Comparison of ENCODE assay signal across 8 cellular contexts in genomic region chr1:20718343-20718882, GRCh38. TPM values are rescaled to one million over a fixed set of nuclear protein-coding genes. Genes with fewer than 3 reads are reported as not detected.
DNase-seq lines count a peak whose midpoint lies in the region; ATAC-seq and TF ChIP-seq lines count a peak whose summit lies in the region.
"Not testable (repeated sequence)": the region's sequence is repeated elsewhere in the genome, so short reads cannot be mapped to it uniquely, and the experiment has no call there.

No MANE protein-coding gene starts in this region.

- intact Hi-C loops in CD4-positive, alpha-beta memory T cell (cut with micrococcal nuclease) = loop anchor here (2.0 kb wide), 1 partner anchor 14 kb away; the partner anchor contains the start of gene SH2D5
- intact Hi-C loops in activated CD4-positive, alpha-beta memory T cell treated with anti-CD3 and anti-CD28 coated beads for 36 hours (cut with micrococcal nuclease) = loop anchor here (10.0 kb wide), 1 partner anchor 456 kb away; the partner anchor contains the start of gene EIF4G3
- intact Hi-C loops in breast epithelium (cut with DNase I; ENCODE audit: low total_unique reads); lower lobe of right lung (cut with DNase I): not testable (repeated sequence)

- H3K4me3 ChIP-seq in CD4-positive, alpha-beta memory T cell (ENCODE audit: low read length in 2 of 2) = not testable (repeated sequence)
- H3K4me3 ChIP-seq in MG63 = peak overlapping the region; percentile 22
- peak overlapping the region; percentile 36 to 74 (median 52) for H3K4me3 ChIP-seq in breast epithelium
- H3K4me3 ChIP-seq in fibroblast of villous mesenchyme (ENCODE audit: low read depth, low read length) = peak overlapping the region; percentile 44
- peak overlapping the region; percentile 51 for H3K4me3 ChIP-seq in lower lobe of right lung
- H3K4me3 ChIP-seq in tibial nerve = peak overlapping the region in 3 of 4 donors; percentile 30 to 60 (median 42)

- not testable (repeated sequence) for H3K27me3 ChIP-seq in CD4-positive, alpha-beta memory T cell (ENCODE audit: insufficient read depth, low read length); MG63
- peaks cover 0 to 20% of the 10 kb centered on the region in 2 donors for H3K27me3 ChIP-seq in breast epithelium
- peaks cover 29% of the 10 kb centered on the region for H3K27me3 ChIP-seq in lower lobe of right lung (ENCODE audit: low read depth)
- peaks cover 0 to 27% of the 10 kb centered on the region in 2 donors for H3K27me3 ChIP-seq in tibial nerve

- TF ChIP-seq EP300 in tibial nerve (IDR thresholded peaks at IDR 0.05) = not testable (repeated sequence)

- ATAC-seq in lower lobe of right lung = not testable (repeated sequence)

- peak overlapping the region; percentile 42 to 85 (median 68) for H3K4me3 Mint-ChIP-seq in CD4-positive, alpha-beta memory T cell
- H3K4me3 Mint-ChIP-seq in activated CD4-positive, alpha-beta memory T cell treated with anti-CD3 and anti-CD28 coated beads for 36 hours = peak overlapping the region; percentile 29
- peak overlapping the region; percentile 73 for H3K4me3 Mint-ChIP-seq in progenitor cell of endocrine pancreas (ENCODE audit: low read depth)

- 65 to 66% methylated on average over 17 of the region's 17 CpGs for WGBS in tibial nerve, 2 donors

- TF ChIP-seq CTCF in breast epithelium (IDR thresholded peaks at IDR 0.05); fibroblast of villous mesenchyme (IDR thresholded peaks at IDR 0.05; ENCODE audit: insufficient read depth, low read depth, low read length); lower lobe of right lung (IDR thresholded peaks at IDR 0.05); progenitor cell of endocrine pancreas (IDR thresholded peaks at IDR 0.05; ENCODE audit: unreplicated experiment); tibial nerve (IDR thresholded peaks at IDR 0.05): not testable (repeated sequence)

- H3K36me3 Mint-ChIP-seq in CD4-positive, alpha-beta memory T cell; activated CD4-positive, alpha-beta memory T cell treated with anti-CD3 and anti-CD28 coated beads for 36 hours; progenitor cell of endocrine pancreas (ENCODE audit: insufficient read depth): not testable (repeated sequence)

- TF ChIP-seq POLR2A in breast epithelium (IDR thresholded peaks at IDR 0.05); tibial nerve (IDR thresholded peaks at IDR 0.05): not testable (repeated sequence)

- H3K9me3 ChIP-seq in CD4-positive, alpha-beta memory T cell (ENCODE audit: control insufficient read depth in 1 of 2, low read length in 2 of 2); MG63; breast epithelium; lower lobe of right lung; tibial nerve: not testable (repeated sequence)

- H3K27ac ChIP-seq in CD4-positive, alpha-beta memory T cell (ENCODE audit: low read depth, low read length); breast epithelium; lower lobe of right lung: not testable (repeated sequence)
- H3K27ac ChIP-seq in tibial nerve = peak overlapping the region in 1 of 4 donors; percentile 73

- H3K27me3 Mint-ChIP-seq in CD4-positive, alpha-beta memory T cell = peaks cover 9 to 13% of the 10 kb centered on the region in 2 donors
- peaks cover 22% of the 10 kb centered on the region for H3K27me3 Mint-ChIP-seq in activated CD4-positive, alpha-beta memory T cell treated with anti-CD3 and anti-CD28 coated beads for 36 hours
- H3K27me3 Mint-ChIP-seq in progenitor cell of endocrine pancreas = peaks cover 44% of the 10 kb centered on the region

- DNase-seq in CD4-positive, alpha-beta memory T cell; MG63; activated CD4-positive, alpha-beta memory T cell treated with anti-CD3 and anti-CD28 coated beads for 36 hours; fibroblast of villous mesenchyme (ENCODE audit: low read depth); progenitor cell of endocrine pancreas (ENCODE audit: low spot score, unreplicated experiment); tibial nerve (ENCODE audit: low spot score in 2 of 2): not testable (repeated sequence)
- DNase-seq in breast epithelium (ENCODE audit: low spot score in 2 of 2) (peak in 1 of 2 donors; percentile 45), lower lobe of right lung (peak; percentile 11)

- not testable (repeated sequence) for H3K9me3 Mint-ChIP-seq in CD4-positive, alpha-beta memory T cell; activated CD4-positive, alpha-beta memory T cell treated with anti-CD3 and anti-CD28 coated beads for 36 hours; progenitor cell of endocrine pancreas (ENCODE audit: low read depth)

- not testable (repeated sequence) for H3K4me1 ChIP-seq in CD4-positive, alpha-beta memory T cell (ENCODE audit: insufficient read depth, low read length); breast epithelium; lower lobe of right lung
- H3K4me1 ChIP-seq in tibial nerve = peaks cover 0 to 11% (median 4%) of the 10 kb centered on the region in 4 donors

- not testable (repeated sequence) for H3K4me1 Mint-ChIP-seq in CD4-positive, alpha-beta memory T cell; activated CD4-positive, alpha-beta memory T cell treated with anti-CD3 and anti-CD28 coated beads for 36 hours (ENCODE audit: low read depth); progenitor cell of endocrine pancreas (ENCODE audit: low read depth)

- CTCF ChIA-PET in CD4-positive, alpha-beta memory T cell (lab: Charles Lee; ENCODE audit: partially characterized antibody) = interaction anchor here (1.0 to 2.2 kb wide), 2 partner anchors 9 to 57 kb away, joined by 3 to 8 read pairs; partner anchors contain the start of gene DDOST
- CTCF ChIA-PET in activated CD4-positive, alpha-beta memory T cell treated with anti-CD3 and anti-CD28 coated beads for 36 hours (lab: Charles Lee) = interaction anchor here (0.8 to 1.7 kb wide), 4 partner anchors 22 to 477 kb away, joined by 3 to 6 read pairs (median 3); no protein-coding TSS in a partner anchor

- POLR2A ChIA-PET in CD4-positive, alpha-beta memory T cell (lab: Charles Lee; ENCODE audit: partially characterized antibody) = interaction anchor here (0.9 to 2.2 kb wide), 4 partner anchors 12 to 69 kb away, joined by 4 to 9 read pairs (median 6); partner anchors contain the start of genes HP1BP3 and SH2D5
- POLR2A ChIA-PET in activated CD4-positive, alpha-beta memory T cell treated with anti-CD3 and anti-CD28 coated beads for 36 hours (lab: Charles Lee) = not testable (repeated sequence)

- H3K27ac Mint-ChIP-seq in CD4-positive, alpha-beta memory T cell = peak overlapping the region in 6 of 7 donors; percentile 43 to 87 (median 69)
- H3K27ac Mint-ChIP-seq in activated CD4-positive, alpha-beta memory T cell treated with anti-CD3 and anti-CD28 coated beads for 36 hours = not testable (repeated sequence)
- H3K27ac Mint-ChIP-seq in progenitor cell of endocrine pancreas = peak overlapping the region; percentile 69

- not testable (repeated sequence) for H3K36me3 ChIP-seq in CD4-positive, alpha-beta memory T cell (ENCODE audit: insufficient read depth, low read length); MG63; breast epithelium; lower lobe of right lung; tibial nerve

RNA-seq across cellular contexts. Expression of gene KIF17, which starts 0.6 kb away (rescaled TPM):
- total RNA-seq in CD4-positive, alpha-beta memory T cell = not detected
- polyA plus RNA-seq in CD4-positive, alpha-beta memory T cell = not detected
- total RNA-seq in MG63 (2014; rRNA removed; shearing (Covaris generic); ENCODE audit: low replicate concordance) = 0.03 TPM in 1 of 2 replicates, not detected in the other
- total RNA-seq in activated CD4-positive, alpha-beta memory T cell treated with anti-CD3 and anti-CD28 coated beads for 36 hours = not detected
- total RNA-seq in breast epithelium = 1 to 10 TPM; 1.8 to 3.5 (median 2.0) TPM
- 0.64 and 2.2 TPM in 2 replicates for total RNA-seq in fibroblast of villous mesenchyme
- 8.4 TPM for total RNA-seq in lower lobe of right lung
- total RNA-seq in progenitor cell of endocrine pancreas = 0.64 and 1.1 TPM in 2 replicates
- total RNA-seq in tibial nerve = 1 to 10 TPM in 3 of 4 donors, under 1 TPM in 1; 0.59 to 4.2 (median 3.3) TPM

RNA-seq across cellular contexts. Expression of gene SH2D5, which starts 14.1 kb away (rescaled TPM):
- under 1 TPM in 1 of 2 experiments, not detected in 1; 0.38 TPM for total RNA-seq in CD4-positive, alpha-beta memory T cell
- not detected for polyA plus RNA-seq in CD4-positive, alpha-beta memory T cell
- total RNA-seq in MG63 (2014; rRNA removed; shearing (Covaris generic); ENCODE audit: low replicate concordance) = 1.7 and 2.4 TPM in 2 replicates
- total RNA-seq in activated CD4-positive, alpha-beta memory T cell treated with anti-CD3 and anti-CD28 coated beads for 36 hours = under 1 TPM; 0.07 to 0.12 TPM
- total RNA-seq in breast epithelium (under 1 TPM in 2 of 3 donors, not detected in 1; under 0.01 to 0.29 TPM), fibroblast of villous mesenchyme (3.9 and 4.3 TPM in 2 replicates), lower lobe of right lung (not detected), progenitor cell of endocrine pancreas (0.53 and 1.2 TPM in 2 replicates), tibial nerve (not detected)

RNA-seq across cellular contexts. Expression of gene DDOST, which starts 57.2 kb away (rescaled TPM):
- 100 to 1,000 TPM; 133 to 134 TPM for total RNA-seq in CD4-positive, alpha-beta memory T cell
- polyA plus RNA-seq in CD4-positive, alpha-beta memory T cell = 100 to 1,000 TPM; 235 to 405 TPM
- 307 and 434 TPM in 2 replicates for total RNA-seq in MG63 (2014; rRNA removed; shearing (Covaris generic); ENCODE audit: low replicate concordance)
- total RNA-seq in activated CD4-positive, alpha-beta memory T cell treated with anti-CD3 and anti-CD28 coated beads for 36 hours = 100 to 1,000 TPM; 165 to 180 TPM
- total RNA-seq in breast epithelium = 100 to 1,000 TPM; 127 to 145 (median 138) TPM
- total RNA-seq in fibroblast of villous mesenchyme = 164 and 203 TPM in 2 replicates
- 148 TPM for total RNA-seq in lower lobe of right lung
- total RNA-seq in progenitor cell of endocrine pancreas = 273 and 276 TPM in 2 replicates
- total RNA-seq in tibial nerve = 100 to 1,000 TPM in 2 of 4 donors, 10 to 100 TPM in 2; 79.7 to 115 (median 99.6) TPM
